10 cellular contexts compared by ENCODE assay signal in genomic region chr21:29125199-29125598, GRCh38.
DNase-seq lines count a peak whose midpoint lies in the region; ATAC-seq and TF ChIP-seq lines count a peak whose summit lies in the region.
"Had no signal": no experiment of that assay in that cellular context is flagged by ENCODE, and none has a peak within 500 bp of the region (broad histone marks: within the 10 kb centered on the region; RNA-seq: fewer than 3 reads in every experiment).

No MANE protein-coding gene starts in this region.

- peak; percentile 94 for ATAC-seq in GM18868 (IDR thresholded peaks at IDR 0.05; ENCODE audit: unreplicated experiment)
- peak; percentile 69 for ATAC-seq in GM21529 (IDR thresholded peaks at IDR 0.05; ENCODE audit: unreplicated experiment)
- peak; percentile 87 for ATAC-seq in HG03159 (IDR thresholded peaks at IDR 0.05; ENCODE audit: unreplicated experiment)

- POLR2A ChIA-PET in HEK293T (lab: Yijun Ruan, JAX): no interaction called here

- DNase-seq in germinal center (ENCODE audit: low spot score) (peak; percentile 64), NCI-H345 (lab: John Stamatoyannopoulos, UW) (no peak), HEK293T (ENCODE audit: extremely low spot score) (no peak), NOMO-1 treated with dmso at 0.1 percent for 144 hours (lab: John Stamatoyannopoulos, UW; ENCODE audit: unreplicated experiment) (no peak)
- DNase-seq: activated T-cell treated with anti-CD3 and anti-CD28 coated beads for 4 hours, NCI-H2029, SW 1271 had no signal

- CTCF ChIA-PET in HEK293T (lab: Yijun Ruan, JAX): no interaction called here

TF ChIP-seq in HEK293T, 16 proteins besides CTCF, POLR2A, EP300 and RAD21:
- TF ChIP-seq PKNOX1 (IDR thresholded peaks at IDR 0.05) (no peak), ZNF384 (IDR thresholded peaks at IDR 0.05) (no peak), FOXK2 (IDR thresholded peaks at IDR 0.05) (no peak), CTBP1 (IDR thresholded peaks at IDR 0.05; ENCODE audit: borderline replicate concordance) (no peak), FOXM1 (IDR thresholded peaks at IDR 0.05; ENCODE audit: borderline replicate concordance) (no peak), BHLHE40 (IDR thresholded peaks at IDR 0.05; ENCODE audit: borderline replicate concordance) (no peak), SUZ12 (IDR thresholded peaks at IDR 0.05) (no peak), FOXA1 (IDR thresholded peaks at IDR 0.05) (no peak), TARDBP (IDR thresholded peaks at IDR 0.05) (no peak), SP1 (IDR thresholded peaks at IDR 0.05) (no peak), NFRKB (IDR thresholded peaks at IDR 0.05) (no peak), ELF4 (IDR thresholded peaks at IDR 0.05) (no peak), HDGF (IDR thresholded peaks at IDR 0.05; ENCODE audit: borderline replicate concordance) (no peak), L3MBTL2 (conservative IDR thresholded peaks at IDR 0.05) (no peak), ARNT (IDR thresholded peaks at IDR 0.05) (no peak), LEF1 (IDR thresholded peaks at IDR 0.05; ENCODE audit: borderline replicate concordance) (no peak)
